ENCODE assay signal across 22 cellular contexts in the genomic region with DNA sequence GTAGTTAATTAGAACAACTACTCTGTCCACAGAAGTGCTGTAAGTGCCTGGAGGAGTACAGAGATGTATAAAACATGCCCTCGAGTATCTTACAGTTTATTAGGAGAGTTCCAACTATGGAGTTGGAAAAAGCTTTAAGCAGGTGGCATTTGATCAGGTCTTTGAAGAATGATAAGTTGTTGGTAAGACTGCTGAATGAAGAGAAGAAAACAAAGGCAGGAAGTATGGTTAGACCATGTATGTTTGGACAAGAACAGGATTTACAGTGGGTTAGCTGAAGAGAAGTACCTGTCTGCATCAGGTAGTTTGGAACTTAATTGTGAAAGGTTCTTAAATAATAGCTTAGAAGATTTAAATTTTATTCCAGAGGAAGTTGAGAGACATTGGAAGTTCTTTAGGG. TPM values are rescaled to one million over a fixed set of nuclear protein-coding genes. Genes with fewer than 3 reads are reported as not detected.
DNase-seq lines count a peak whose midpoint lies in the region; ATAC-seq and TF ChIP-seq lines count a peak whose summit lies in the region.
"Had no signal": no experiment of that assay in that cellular context is flagged by ENCODE, and none has a peak within 500 bp of the region (broad histone marks: within the 10 kb centered on the region; RNA-seq: fewer than 3 reads in every experiment).

No MANE protein-coding gene starts in this region.

- no peak overlapping the region for H3K4me3 ChIP-seq in Loucy (ENCODE audit: low read length, poor library complexity, severe bottlenecking)
- H3K4me3 ChIP-seq: K562 had no signal

- no peaks in the 10 kb centered on the region for H3K27me3 ChIP-seq in Loucy (ENCODE audit: insufficient read depth, low read length, poor library complexity, severe bottlenecking)

- H3K27ac Mint-ChIP-seq in activated CD4-positive, alpha-beta T cell treated with anti-CD3 and anti-CD28 coated beads, Interleukin-2, amount 10 ng/mL, durations not matched to agents 7 days and 5 days, result peak overlapping the region; percentile 15
- peak overlapping the region; percentile 0 for H3K27ac Mint-ChIP-seq in activated naive CD8-positive, alpha-beta T cell
- no peak overlapping the region for H3K27ac Mint-ChIP-seq in activated naive CD8-positive, alpha-beta T cell treated with anti-CD3 and anti-CD28 coated beads for 36 hours
- H3K27ac Mint-ChIP-seq in naive thymus-derived CD8-positive, alpha-beta T cell, result peak overlapping the region in 5 of 10 donors; percentile 1 to 57 (median 7)

- 0 out of 2 replicates have a peak, but pooled peaks cover 3% of the 10 kb centered on the region for H3K36me3 ChIP-seq in Loucy (ENCODE audit: insufficient read depth, low read length)

- CTCF ChIA-PET in activated CD4-positive, alpha-beta T cell treated with anti-CD3 and anti-CD28 coated beads, Interleukin-2, amount 10 ng/mL, durations not matched to agents 7 days and 5 days (lab: Charles Lee), result interaction anchor here (0.9 kb wide), 1 partner anchor 53 kb away, joined by 3 read pairs; no protein-coding TSS in a partner anchor

- H3K4me1 ChIP-seq in Loucy (ENCODE audit: insufficient read depth, low read length, poor library complexity, severe bottlenecking), result peaks cover 18% of the 10 kb centered on the region

- no peak overlapping the region for H3K9ac ChIP-seq in Loucy (ENCODE audit: low read depth, low read length, poor library complexity, severe bottlenecking)
- H3K9ac ChIP-seq: SK-N-SH had no signal

- H3K9me2 ChIP-seq in Loucy (replicated peaks; ENCODE audit: low read depth, low read length), result no peaks in the 10 kb centered on the region
- H3K9me2 ChIP-seq: SK-N-SH had no signal

- peaks cover 9% of the 10 kb centered on the region for H3K27me3 Mint-ChIP-seq in activated CD4-positive, alpha-beta T cell treated with anti-CD3 and anti-CD28 coated beads, Interleukin-2, amount 10 ng/mL, durations not matched to agents 7 days and 5 days
- no peaks in the 10 kb centered on the region for H3K27me3 Mint-ChIP-seq in activated naive CD8-positive, alpha-beta T cell
- no peaks in the 10 kb centered on the region for H3K27me3 Mint-ChIP-seq in activated naive CD8-positive, alpha-beta T cell treated with anti-CD3 and anti-CD28 coated beads for 36 hours
- H3K27me3 Mint-ChIP-seq in naive thymus-derived CD8-positive, alpha-beta T cell, result peaks cover 0 to 10% (median 0%) of the 10 kb centered on the region in 5 donors

- peaks cover 13% of the 10 kb centered on the region for H3K36me3 Mint-ChIP-seq in activated CD4-positive, alpha-beta T cell treated with anti-CD3 and anti-CD28 coated beads, Interleukin-2, amount 10 ng/mL, durations not matched to agents 7 days and 5 days (ENCODE audit: low read depth)
- peaks cover 17% of the 10 kb centered on the region for H3K36me3 Mint-ChIP-seq in activated naive CD8-positive, alpha-beta T cell
- peaks cover 7% of the 10 kb centered on the region for H3K36me3 Mint-ChIP-seq in activated naive CD8-positive, alpha-beta T cell treated with anti-CD3 and anti-CD28 coated beads for 36 hours
- H3K36me3 Mint-ChIP-seq in naive thymus-derived CD8-positive, alpha-beta T cell, result peaks cover 0 to 20% (median 14%) of the 10 kb centered on the region in 3 donors

- H3K9me3 ChIP-seq in Loucy (ENCODE audit: insufficient read depth, low read depth, low read length), result no peaks in the 10 kb centered on the region
- H3K9me3 ChIP-seq: SK-N-SH had no signal

- ATAC-seq in naive thymus-derived CD8-positive, alpha-beta T cell, result no peak
- ATAC-seq in GM21786 (IDR thresholded peaks at IDR 0.05; ENCODE audit: unreplicated experiment), result no peak
- ATAC-seq: HepG2, K562, PC-3 had no signal

- H3F3A ChIP-seq in Loucy (ENCODE audit: low read depth), result peaks cover 6% of the 10 kb centered on the region

- no peaks in the 10 kb centered on the region for H4K20me1 ChIP-seq in Loucy (ENCODE audit: insufficient read depth, low read length, poor library complexity, severe bottlenecking)

- no peak for TF ChIP-seq CTCF in Loucy (conservative IDR thresholded peaks at IDR 0.05; ENCODE audit: low read length)

- POLR2A ChIA-PET in activated CD4-positive, alpha-beta T cell treated with anti-CD3 and anti-CD28 coated beads, Interleukin-2, amount 10 ng/mL, durations not matched to agents 7 days and 5 days (lab: Charles Lee), result no interaction called here
- POLR2A ChIA-PET in naive thymus-derived CD8-positive, alpha-beta T cell (lab: Charles Lee), result no interaction called here

- DNase-seq in activated CD4-positive, alpha-beta T cell treated with anti-CD3 and anti-CD28 coated beads, Interleukin-2, amount 10 ng/mL, durations not matched to agents 7 days and 5 days, result no peak
- no peak for DNase-seq in activated CD4-positive, alpha-beta T cell treated with anti-CD3 and anti-CD28 coated beads, Interleukin-2, amount 50 U/mL, for 48 hours
- no peak for DNase-seq in activated naive CD8-positive, alpha-beta T cell treated with anti-CD3 and anti-CD28 coated beads for 36 hours
- peak in 3 of 10 donors; percentile 6 to 16 (median 13) for DNase-seq in naive thymus-derived CD8-positive, alpha-beta T cell
- no peak for DNase-seq in glomerular visceral epithelial cell (ENCODE audit: extremely low spot score)
- DNase-seq: C1 segment of cervical spinal cord; Calu3; DND-41; Kasumi-1; NCI-H1105 treated with DMSO at 0.1 percent for 48 hours; NCI-H2029; NCI-H446 treated with DMSO at 0.1 percent for 48 hours; NCI-H526; NCI-H82; NK-92 treated with Interleukin-12 subunit alpha and Interleukin-12 subunit beta, amount 100 ng/mL, for 24 hours; PC-3; SK-N-SH had no signal

- no peak overlapping the region for H2AFZ ChIP-seq in Loucy (ENCODE audit: low read length)

- H3K4me3 Mint-ChIP-seq in activated CD4-positive, alpha-beta T cell treated with anti-CD3 and anti-CD28 coated beads, Interleukin-2, amount 10 ng/mL, durations not matched to agents 7 days and 5 days, result no peak overlapping the region
- H3K4me3 Mint-ChIP-seq in activated naive CD8-positive, alpha-beta T cell, result peak overlapping the region; percentile 14
- no peak overlapping the region for H3K4me3 Mint-ChIP-seq in activated naive CD8-positive, alpha-beta T cell treated with anti-CD3 and anti-CD28 coated beads for 36 hours
- H3K4me3 Mint-ChIP-seq in naive thymus-derived CD8-positive, alpha-beta T cell, result peak overlapping the region in 8 of 10 donors; percentile 31 to 76 (median 58)

- peak overlapping the region; percentile 1 for H3K4me2 ChIP-seq in Loucy (ENCODE audit: low read depth, low read length, poor library complexity, severe bottlenecking)
- H3K4me2 ChIP-seq: SK-N-SH had no signal

- H3K9me3 Mint-ChIP-seq in activated CD4-positive, alpha-beta T cell treated with anti-CD3 and anti-CD28 coated beads, Interleukin-2, amount 10 ng/mL, durations not matched to agents 7 days and 5 days, result no peaks in the 10 kb centered on the region
- H3K9me3 Mint-ChIP-seq in activated naive CD8-positive, alpha-beta T cell (ENCODE audit: low read depth), result no peaks in the 10 kb centered on the region
- no peaks in the 10 kb centered on the region for H3K9me3 Mint-ChIP-seq in activated naive CD8-positive, alpha-beta T cell treated with anti-CD3 and anti-CD28 coated beads for 36 hours
- no peaks in the 10 kb centered on the region for H3K9me3 Mint-ChIP-seq in naive thymus-derived CD8-positive, alpha-beta T cell

- no peaks in the 10 kb centered on the region for H3K79me2 ChIP-seq in Loucy (ENCODE audit: insufficient read depth, low read length)

- peaks cover 52% of the 10 kb centered on the region for H3K4me1 Mint-ChIP-seq in activated CD4-positive, alpha-beta T cell treated with anti-CD3 and anti-CD28 coated beads, Interleukin-2, amount 10 ng/mL, durations not matched to agents 7 days and 5 days
- peaks cover 41% of the 10 kb centered on the region for H3K4me1 Mint-ChIP-seq in activated naive CD8-positive, alpha-beta T cell (ENCODE audit: low read depth)
- peaks cover 20% of the 10 kb centered on the region for H3K4me1 Mint-ChIP-seq in activated naive CD8-positive, alpha-beta T cell treated with anti-CD3 and anti-CD28 coated beads for 36 hours
- H3K4me1 Mint-ChIP-seq in naive thymus-derived CD8-positive, alpha-beta T cell, result peaks cover 17 to 44% (median 38%) of the 10 kb centered on the region in 4 donors

RNA-seq across cellular contexts. Expression of gene ATP6V0A1, which starts 29.4 kb away (rescaled TPM):
- total RNA-seq in activated CD4-positive, alpha-beta T cell treated with anti-CD3 and anti-CD28 coated beads, Interleukin-2, amount 10 ng/mL, durations not matched to agents 7 days and 5 days, result 1 to 10 TPM; 4.9 to 8.9 TPM
- 1 to 10 TPM; 3.4 to 5.6 TPM for total RNA-seq in activated naive CD8-positive, alpha-beta T cell treated with anti-CD3 and anti-CD28 coated beads for 36 hours
- 10 to 100 TPM; 18.3 to 19.1 TPM for total RNA-seq in naive thymus-derived CD8-positive, alpha-beta T cell
- polyA plus RNA-seq in naive thymus-derived CD8-positive, alpha-beta T cell, result 10 to 100 TPM in 2 of 3 donors, 1 to 10 TPM in 1; 4.1 to 12.6 (median 10.3) TPM

RNA-seq across cellular contexts. Expression of gene NAGLU, which starts 48.0 kb away (rescaled TPM):
- total RNA-seq in activated CD4-positive, alpha-beta T cell treated with anti-CD3 and anti-CD28 coated beads, Interleukin-2, amount 10 ng/mL, durations not matched to agents 7 days and 5 days, result 10 to 100 TPM; 16.4 to 18.8 TPM
- total RNA-seq in activated naive CD8-positive, alpha-beta T cell treated with anti-CD3 and anti-CD28 coated beads for 36 hours, result 10 to 100 TPM; 10.6 to 13.6 TPM
- total RNA-seq in naive thymus-derived CD8-positive, alpha-beta T cell, result 10 to 100 TPM; 26.4 to 28.5 TPM
- 10 to 100 TPM in 2 of 3 donors, 1 to 10 TPM in 1; 8.0 to 16.2 (median 13.4) TPM for polyA plus RNA-seq in naive thymus-derived CD8-positive, alpha-beta T cell

Comparison
In these comparisons a context has a peak if more than half of its experiments do, and no peak if none do; other contexts are left out.
1. H3K4me3 Mint-ChIP-seq: peak in activated naive CD8-positive, alpha-beta T cell (single experiment) and naive thymus-derived CD8-positive, alpha-beta T cell (8 of 10); none in activated CD4-positive, alpha-beta T cell treated with anti-CD3 and anti-CD28 coated beads, Interleukin-2, amount 10 ng/mL, durations not matched to agents 7 days and 5 days (single experiment) and activated naive CD8-positive, alpha-beta T cell treated with anti-CD3 and anti-CD28 coated beads for 36 hours (single experiment).